Comparison of ENCODE assay signal across 1 cellular context in the genomic region with DNA sequence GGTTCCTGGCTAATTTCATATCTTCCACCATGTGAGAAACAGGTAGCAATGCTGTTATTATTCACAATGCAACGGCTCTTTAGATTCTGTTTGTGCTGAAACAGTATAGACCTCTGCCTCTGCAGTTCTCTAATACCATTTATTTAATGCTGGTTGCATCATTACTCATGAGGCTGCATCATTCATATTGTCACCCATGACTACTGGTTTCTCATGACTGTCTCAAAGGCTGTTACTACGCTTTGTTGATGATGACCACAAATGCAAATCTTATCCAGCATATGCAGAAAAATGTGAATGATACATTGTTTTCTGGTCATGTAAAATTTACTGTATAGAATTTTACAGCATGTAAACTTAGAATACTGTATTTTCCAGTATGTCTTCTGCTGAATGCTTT.
A peak's percentile ranks its signal among the peaks of the same experiment; 100 is the strongest.
TF ChIP-seq lines count a peak whose summit lies in the region.

No MANE protein-coding gene starts in this region.

TF ChIP-seq in K562, 482 proteins besides CTCF, POLR2A, EP300 and RAD21:
- TF ChIP-seq, protein P1, sequence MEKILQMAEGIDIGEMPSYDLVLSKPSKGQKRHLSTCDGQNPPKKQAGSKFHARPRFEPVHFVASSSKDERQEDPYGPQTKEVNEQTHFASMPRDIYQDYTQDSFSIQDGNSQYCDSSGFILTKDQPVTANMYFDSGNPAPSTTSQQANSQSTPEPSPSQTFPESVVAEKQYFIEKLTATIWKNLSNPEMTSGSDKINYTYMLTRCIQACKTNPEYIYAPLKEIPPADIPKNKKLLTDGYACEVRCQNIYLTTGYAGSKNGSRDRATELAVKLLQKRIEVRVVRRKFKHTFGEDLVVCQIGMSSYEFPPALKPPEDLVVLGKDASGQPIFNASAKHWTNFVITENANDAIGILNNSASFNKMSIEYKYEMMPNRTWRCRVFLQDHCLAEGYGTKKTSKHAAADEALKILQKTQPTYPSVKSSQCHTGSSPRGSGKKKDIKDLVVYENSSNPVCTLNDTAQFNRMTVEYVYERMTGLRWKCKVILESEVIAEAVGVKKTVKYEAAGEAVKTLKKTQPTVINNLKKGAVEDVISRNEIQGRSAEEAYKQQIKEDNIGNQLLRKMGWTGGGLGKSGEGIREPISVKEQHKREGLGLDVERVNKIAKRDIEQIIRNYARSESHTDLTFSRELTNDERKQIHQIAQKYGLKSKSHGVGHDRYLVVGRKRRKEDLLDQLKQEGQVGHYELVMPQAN (IDR thresholded peaks at IDR 0.05; ENCODE audit: borderline replicate concordance), result no peak
- TF ChIP-seq, protein P2, sequence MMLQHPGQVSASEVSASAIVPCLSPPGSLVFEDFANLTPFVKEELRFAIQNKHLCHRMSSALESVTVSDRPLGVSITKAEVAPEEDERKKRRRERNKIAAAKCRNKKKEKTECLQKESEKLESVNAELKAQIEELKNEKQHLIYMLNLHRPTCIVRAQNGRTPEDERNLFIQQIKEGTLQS (IDR thresholded peaks at IDR 0.05), result peak; percentile 56
- TF ChIP-seq, protein P2 (CRISPR knock-in tag; conservative IDR thresholded peaks at IDR 0.05), result no peak
- TF ChIP-seq ZNF316 (IDR thresholded peaks at IDR 0.05) (no peak), CEBPG (CRISPR knock-in tag; IDR thresholded peaks at IDR 0.05) (no peak), CEBPG (tag; conservative IDR thresholded peaks at IDR 0.05 in 1 of 2, IDR thresholded peaks at IDR 0.05 in 1 of 2) (peak in 1 of 2 experiments; percentile 55; a peak in 2 of 4 replicates)
- TF ChIP-seq, protein P3, sequence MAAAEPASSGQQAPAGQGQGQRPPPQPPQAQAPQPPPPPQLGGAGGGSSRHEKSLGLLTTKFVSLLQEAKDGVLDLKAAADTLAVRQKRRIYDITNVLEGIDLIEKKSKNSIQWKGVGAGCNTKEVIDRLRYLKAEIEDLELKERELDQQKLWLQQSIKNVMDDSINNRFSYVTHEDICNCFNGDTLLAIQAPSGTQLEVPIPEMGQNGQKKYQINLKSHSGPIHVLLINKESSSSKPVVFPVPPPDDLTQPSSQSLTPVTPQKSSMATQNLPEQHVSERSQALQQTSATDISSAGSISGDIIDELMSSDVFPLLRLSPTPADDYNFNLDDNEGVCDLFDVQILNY (CRISPR knock-in tag; IDR thresholded peaks at IDR 0.05), result no peak
